12 cellular contexts compared by ENCODE assay signal in genomic region chr5:73938280-73938937, GRCh38.
DNase-seq lines count a peak whose midpoint lies in the region; FAIRE-seq and TF ChIP-seq lines count a peak whose summit lies in the region.
"Had no signal": no experiment of that assay in that cellular context is flagged by ENCODE, and none has a peak within 500 bp of the region (broad histone marks: within the 10 kb centered on the region; RNA-seq: fewer than 3 reads in every experiment).

No MANE protein-coding gene starts in this region.

- H3K9me3 ChIP-seq in kidney (ENCODE audit: control insufficient read depth in 1 of 2, low read length in 2 of 2), result peaks cover 0 to 5% of the 10 kb centered on the region in 2 donors

- H3K9ac ChIP-seq in kidney (ENCODE audit: low read length in 2 of 2), result no peak overlapping the region

- FAIRE-seq in D721Med (lab: Jason Lieb, UNC), result no peak
- no peak for FAIRE-seq in kidney (lab: Jason Lieb, UNC)

- H3K4me1 ChIP-seq in kidney (ENCODE audit: control insufficient read depth in 1 of 2, insufficient read depth in 1 of 2, low read depth in 1 of 2, low read length in 2 of 2), result peaks cover 5 to 6% of the 10 kb centered on the region in 2 donors

- in situ Hi-C loops in astrocyte of the spinal cord (cut with HindIII; ENCODE audit: low sequenced_read_pairs), result no loop called here

- H3K4me3 ChIP-seq in astrocyte of the spinal cord (ENCODE audit: low read depth, low read length) (no peak overlapping the region), kidney (ENCODE audit: low read length in 2 of 2) (no peak overlapping the region)

- TF ChIP-seq CTCF in astrocyte of the spinal cord (IDR thresholded peaks at IDR 0.05; ENCODE audit: low read depth, low read length) (no peak), D721Med (IDR thresholded peaks at IDR 0.05; ENCODE audit: insufficient read depth, missing control alignments) (no peak), kidney (IDR thresholded peaks at IDR 0.05; ENCODE audit: borderline replicate concordance, extremely low read depth, insufficient read depth) (no peak)

- peak; percentile 29 for DNase-seq in 8988T
- DNase-seq in HT-29 (ENCODE audit: low spot score), result peak; percentile 76
- DNase-seq in astrocyte of the spinal cord (ENCODE audit: low read depth, low spot score), result peak; percentile 96
- peak; percentile 76 for DNase-seq in hepatic stellate cell (ENCODE audit: low spot score)
- DNase-seq in D721Med (ENCODE audit: insufficient read length, low spot score), result no peak
- DNase-seq in NCI-H1417 treated with DMSO at 0.1 percent for 48 hours (lab: John Stamatoyannopoulos, UW), result no peak
- DNase-seq in amygdala (lab: John Stamatoyannopoulos, UW), result no peak
- no peak for DNase-seq in kidney
- DNase-seq: effector CD8-positive, alpha-beta T cell; KG1; NK-92 treated with Interleukin-12 subunit alpha and Interleukin-12 subunit beta, amount 100 ng/mL, for 24 hours had no signal

- H3K27ac ChIP-seq in kidney (ENCODE audit: low read depth in 2 of 2, low read length in 2 of 2), result no peak overlapping the region
- H3K27ac ChIP-seq: 22Rv1 had no signal

- intact Hi-C loops in kidney (cut with DNase I), result no loop called here

- peaks cover 2 to 15% of the 10 kb centered on the region in 2 donors for H3K36me3 ChIP-seq in kidney (ENCODE audit: control insufficient read depth in 1 of 2, insufficient read depth in 2 of 2, low read length in 2 of 2)

Comparison
In these comparisons a context has a peak if more than half of its experiments do, and no peak if none do; other contexts are left out.
1. DNase-seq: peak in 8988T (single experiment), HT-29 (single experiment), astrocyte of the spinal cord (single experiment) and hepatic stellate cell (single experiment); none in D721Med (single experiment), NCI-H1417 treated with DMSO at 0.1 percent for 48 hours (single experiment), amygdala (0 of 56) and kidney (single experiment).